In the genomic region with DNA sequence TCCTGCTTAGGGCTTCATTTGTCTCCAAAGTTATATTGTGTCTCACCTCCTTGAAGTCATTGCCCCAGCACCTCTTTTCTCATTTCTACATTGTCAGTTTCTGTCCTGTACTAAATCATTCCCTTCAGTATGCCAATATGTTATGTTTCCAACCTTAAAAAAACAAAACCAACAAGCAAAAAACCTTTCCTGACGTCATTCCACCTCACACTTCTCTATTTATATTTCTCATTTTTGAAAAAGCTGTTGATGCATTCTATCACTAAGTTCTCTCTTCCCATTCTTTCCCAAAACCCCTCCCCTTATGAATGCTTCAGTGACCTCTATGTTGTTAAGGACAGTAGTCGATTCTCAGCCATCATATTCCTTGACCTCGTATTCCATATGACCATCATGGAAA, we compare ENCODE assay signal across 11 cellular contexts.
"Had no signal": no experiment of that assay in that cellular context is flagged by ENCODE, and none has a peak within 500 bp of the region (broad histone marks: within the 10 kb centered on the region; RNA-seq: fewer than 3 reads in every experiment).

No MANE protein-coding gene starts in this region.

- DNase-seq: GM23248, GOT3, H7, H9, HCEC 1CT, HFFc6 had no signal

- H3K9me3 ChIP-seq: HAP-1 had no signal

- FAIRE-seq: H1, H54 had no signal

- H2AFZ ChIP-seq: GM23248, GM23338 had no signal

- H3K36me3 ChIP-seq: HAP-1 had no signal

- H3K4me3 ChIP-seq: GM23248, GM23338, HAP-1 had no signal

- H3K27ac ChIP-seq: GM23248 had no signal

- H3K4me1 ChIP-seq: HAP-1 had no signal

- H3K4me2 ChIP-seq: GM23338 had no signal

- H3K9ac ChIP-seq: GM23248 had no signal

- ATAC-seq: GM23338, HCT116 had no signal
